ENCODE assay signal across 21 cellular contexts in the genomic region with DNA sequence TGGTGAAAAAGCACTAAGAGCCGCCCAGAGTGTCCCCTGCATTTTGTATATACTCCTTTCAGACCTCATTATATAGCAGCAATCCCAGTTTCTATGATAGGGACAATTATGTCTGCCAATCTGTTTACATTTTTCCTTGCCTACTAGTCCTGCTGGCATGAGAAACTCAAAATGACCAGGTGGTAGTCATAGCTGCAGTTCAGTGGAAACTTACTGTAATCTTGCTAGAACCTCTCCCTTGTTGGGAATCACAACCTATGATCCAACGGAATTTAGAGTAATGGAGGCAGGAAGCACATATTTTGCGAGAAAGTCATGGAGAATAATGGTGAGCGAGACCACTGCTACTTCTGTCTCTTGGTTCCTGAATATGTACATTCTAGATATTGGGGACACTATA. TPM values are rescaled to one million over a fixed set of nuclear protein-coding genes. Genes with fewer than 3 reads are reported as not detected.
DNase-seq lines count a peak whose midpoint lies in the region; ATAC-seq and TF ChIP-seq lines count a peak whose summit lies in the region.
"Had no signal": no experiment of that assay in that cellular context is flagged by ENCODE, and none has a peak within 500 bp of the region (broad histone marks: within the 10 kb centered on the region; RNA-seq: fewer than 3 reads in every experiment).

No MANE protein-coding gene starts in this region.

- H3K4me3 ChIP-seq in AG10803 (ENCODE audit: low read length), result no peak overlapping the region
- H3K4me3 ChIP-seq in esophagus muscularis mucosa, result no peak overlapping the region
- H3K4me3 ChIP-seq: K562, Peyer's patch, SK-N-MC had no signal

- ATAC-seq in HG02610 (IDR thresholded peaks at IDR 0.05; ENCODE audit: unreplicated experiment) (no peak), GM19023 (IDR thresholded peaks at IDR 0.05; ENCODE audit: unreplicated experiment) (no peak)
- ATAC-seq: K562, Right ventricle myocardium inferior had no signal

- no peak for TF ChIP-seq CTCF in AG10803 (conservative IDR thresholded peaks at IDR 0.05; ENCODE audit: low read length)
- no peak for TF ChIP-seq CTCF in esophagus muscularis mucosa (IDR thresholded peaks at IDR 0.05)

- whole genome bisulfite sequencing in esophagus muscularis mucosa, result 98% methylated on average over 4 of the region's 4 CpGs

- TF ChIP-seq POLR2A in esophagus muscularis mucosa (IDR thresholded peaks at IDR 0.05; ENCODE audit: low read depth), result no peak

- no peak for TF ChIP-seq EP300 in esophagus muscularis mucosa (IDR thresholded peaks at IDR 0.05)

- intact Hi-C loops in esophagus muscularis mucosa (cut with DNase I), result no loop called here

- H3K27ac ChIP-seq in esophagus muscularis mucosa (replicated peaks in 1 of 4), result no peak overlapping the region
- H3K27ac ChIP-seq: C4-2B, Peyer's patch, SK-N-MC had no signal

- H3K27me3 ChIP-seq in esophagus muscularis mucosa, result no peaks in the 10 kb centered on the region
- H3K27me3 ChIP-seq: Peyer's patch had no signal

- peak; percentile 33 for DNase-seq in AG10803 (ENCODE audit: low read depth)
- peak; percentile 11 for DNase-seq in GM04504 (ENCODE audit: low read depth)
- peak; percentile 73 for DNase-seq in M059J (ENCODE audit: low read depth)
- peak; percentile 45 for DNase-seq in esophagus muscularis mucosa (ENCODE audit: extremely low spot score)
- no peak for DNase-seq in NCI-H1092 treated with DMSO at 0.1 percent for 48 hours (lab: John Stamatoyannopoulos, UW)
- DNase-seq in NCI-H2227 treated with DMSO at 0.1 percent for 48 hours (lab: John Stamatoyannopoulos, UW), result no peak
- DNase-seq: DMS79 treated with DMSO at 0.1 percent for 48 hours; GDM1; H7; MV-4-11; NCI-H187; NCI-H2107; NCI-H526 treated with DMSO at 0.1 percent for 48 hours; NK-92 treated with Interleukin-12 subunit alpha and Interleukin-12 subunit beta, amount 100 ng/mL, for 24 hours; Peyer's patch had no signal

- no peaks in the 10 kb centered on the region for H3K4me1 ChIP-seq in esophagus muscularis mucosa
- H3K4me1 ChIP-seq: Peyer's patch had no signal

- H3K9me3 ChIP-seq in esophagus muscularis mucosa, result no peaks in the 10 kb centered on the region
- H3K9me3 ChIP-seq: Peyer's patch had no signal

- H3K36me3 ChIP-seq in esophagus muscularis mucosa, result no peaks in the 10 kb centered on the region
- H3K36me3 ChIP-seq: Peyer's patch had no signal

RNA-seq across cellular contexts. Expression of a gene that starts 28.6 kb away (rescaled TPM):
- 0.84 and 2.5 TPM in 2 replicates for total RNA-seq in M059J (2014; rRNA removed; shearing (Covaris generic))
- total RNA-seq in esophagus muscularis mucosa, result under 1 TPM; 0.13 to 0.75 (median 0.46) TPM

Comparison
In these comparisons a context has a peak if more than half of its experiments do, and no peak if none do; other contexts are left out.
1. DNase-seq: peak in AG10803 (single experiment), GM04504 (single experiment), M059J (single experiment) and esophagus muscularis mucosa (single experiment); none in NCI-H1092 treated with DMSO at 0.1 percent for 48 hours (single experiment) and NCI-H2227 treated with DMSO at 0.1 percent for 48 hours (single experiment).